In genomic region chr11:63510360-63511130, GRCh38 we compare ENCODE assay signal across 1 cellular context.
TF ChIP-seq lines count a peak whose summit lies in the region.

No MANE protein-coding gene starts in this region.

TF ChIP-seq in SK-N-SH treated with all-trans-retinoic acid at 6 μM for 48 hours, 23 proteins besides CTCF, POLR2A, EP300 and RAD21 (continued from another document):
- TF ChIP-seq CREB5 (CRISPR knock-in tag; IDR thresholded peaks at IDR 0.05; ENCODE audit: low read depth) = no peak
- TF ChIP-seq ZNF8 (CRISPR knock-in tag; IDR thresholded peaks at IDR 0.05) = no peak
- TF ChIP-seq BACH2 (CRISPR knock-in tag; IDR thresholded peaks at IDR 0.05; ENCODE audit: borderline replicate concordance) = no peak
- no peak for TF ChIP-seq RARB (CRISPR knock-in tag; IDR thresholded peaks at IDR 0.05)
- TF ChIP-seq ZC3H10 (CRISPR knock-in tag; IDR thresholded peaks at IDR 0.05) = no peak
